Comparison of ENCODE assay signal across 8 cellular contexts in the genomic region with DNA sequence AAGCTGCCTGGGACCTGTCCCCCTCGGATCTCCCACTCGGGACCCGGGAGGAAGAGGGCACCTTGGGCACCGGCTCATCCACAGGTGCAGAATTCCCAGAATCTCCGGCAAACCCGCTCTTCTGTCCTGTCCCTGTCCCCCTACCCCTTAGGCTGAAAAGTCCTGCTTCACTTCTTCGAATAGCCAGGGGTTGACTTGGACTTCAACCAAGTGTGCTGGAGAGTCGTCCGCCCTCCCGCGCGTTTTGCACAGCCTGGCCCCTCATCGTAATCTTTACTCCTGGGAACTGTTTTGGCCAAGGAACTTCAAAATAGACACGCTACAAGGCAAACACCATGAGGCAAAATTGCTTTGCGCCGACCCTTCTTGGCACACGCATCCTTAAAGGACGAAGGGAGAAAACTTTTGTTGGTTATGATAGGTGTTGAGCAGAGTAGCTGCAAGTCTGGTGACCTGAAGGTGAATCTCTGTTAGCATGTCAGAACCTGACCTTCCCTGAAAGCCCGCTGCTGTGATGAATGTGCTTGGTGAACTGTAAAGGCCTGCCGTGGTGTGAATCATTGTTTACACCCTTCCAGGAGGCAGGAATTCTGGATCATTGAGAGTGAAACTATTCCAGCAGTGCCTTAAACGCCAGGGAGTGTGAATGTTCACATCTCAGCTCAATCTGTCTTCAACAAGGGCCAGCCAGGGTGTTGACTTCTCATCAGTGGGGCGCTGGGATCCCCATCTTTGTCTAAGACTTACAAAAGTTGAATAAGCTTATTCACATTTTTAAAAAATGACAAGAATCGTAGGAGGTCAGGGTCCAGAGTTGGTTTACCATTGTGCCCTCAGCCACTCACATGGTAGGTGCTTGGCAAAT. TPM values are rescaled to one million over a fixed set of nuclear protein-coding genes. Genes with fewer than 3 reads are reported as not detected.
DNase-seq lines count a peak whose midpoint lies in the region; ATAC-seq, FAIRE-seq and TF ChIP-seq lines count a peak whose summit lies in the region.

No MANE protein-coding gene starts in this region.

- no TSS peak for BruUV-seq in GM12878 (replicated peaks; lab: Mats Ljungman, UMichigan)

- ATAC-seq in GM12878 (no peak), right lobe of liver (peak; percentile 48 to 73 (median 58)), HG03565 (IDR thresholded peaks at IDR 0.05; ENCODE audit: unreplicated experiment) (no peak), GM18502 (IDR thresholded peaks at IDR 0.05; ENCODE audit: poor library complexity, unreplicated experiment) (no peak)

- no peaks in the 10 kb centered on the region; the same call in 1 of the 2 replicates for H4K20me1 ChIP-seq in Karpas-422 (ENCODE audit: insufficient read depth, low read depth, low read length)
- H4K20me1 ChIP-seq in GM12878 (ENCODE audit: control insufficient read depth, insufficient read depth) = no peaks in the 10 kb centered on the region

- DNase-seq in DMS53 treated with DMSO at 0.1 percent for 48 hours (lab: John Stamatoyannopoulos, UW; ENCODE audit: unreplicated experiment) (peak; percentile 97), Karpas-422 (no peak), GM12878 (ENCODE audit: low read depth, low spot score) (no peak), right lobe of liver (peak in 1 of 3 donors; percentile 50), vagina (ENCODE audit: extremely low spot score in 2 of 2) (no peak), NCI-H1048 (lab: John Stamatoyannopoulos, UW) (no peak)

- TF ChIP-seq POLR2A in GM12878 (IDR thresholded peaks at IDR 0.05; ENCODE audit: low read depth, low read length) = no peak
- peak; percentile 55 for TF ChIP-seq POLR2A in right lobe of liver (IDR thresholded peaks at IDR 0.05)
- TF ChIP-seq POLR2A in vagina (IDR thresholded peaks at IDR 0.05) = no peak

- H3K27me3 ChIP-seq in Karpas-422 (ENCODE audit: low read length) (no peaks in the 10 kb centered on the region), GM12878 (replicated peaks in 1 of 2; ENCODE audit: control insufficient read depth in 2 of 2, insufficient read depth in 2 of 2, low read length in 1 of 2) (peaks cover 0 to 4% of the 10 kb centered on the region in 2 experiments; a peak in 2 of 4 replicates), right lobe of liver (no peaks in the 10 kb centered on the region), vagina (no peaks in the 10 kb centered on the region)

- H3K9ac ChIP-seq in Karpas-422 (ENCODE audit: low read length) = peak overlapping the region; percentile 63
- H3K9ac ChIP-seq in GM12878 (ENCODE audit: control insufficient read depth, insufficient read depth, low read length) = no peak overlapping the region

- POLR2A ChIA-PET in GM12878 (lab: Charles Lee) = no interaction called here

- peak overlapping the region; percentile 80 for H3K4me2 ChIP-seq in Karpas-422 (ENCODE audit: low read depth, low read length, poor library complexity, severe bottlenecking)
- 0 out of 2 replicates have a peak overlapping the region, but pooled peaks have one; percentile 17 for H3K4me2 ChIP-seq in GM12878 (ENCODE audit: control insufficient read depth, insufficient read depth)

- 59% methylated on average over 18 of the region's 23 CpGs for WGBS in GM12878 (ENCODE audit: insufficient coverage, insufficient replicate concordance, low lambda C conversion rate, missing lambda C conversion rate)
- WGBS in right lobe of liver (ENCODE audit: insufficient coverage, low coverage, low lambda C conversion rate, missing lambda C conversion rate) = 21% methylated on average over 15 of the region's 23 CpGs

- peaks cover 40% of the 10 kb centered on the region for H3K79me2 ChIP-seq in Karpas-422 (ENCODE audit: low read length)
- peaks cover 30% of the 10 kb centered on the region for H3K79me2 ChIP-seq in GM12878 (ENCODE audit: control insufficient read depth, insufficient read depth, low read length)

- RAD21 ChIA-PET in GM12878 (lab: Charles Lee; ENCODE audit: unreplicated experiment) = no interaction called here

- H3K4me1 ChIP-seq in Karpas-422 (ENCODE audit: low read length) (peaks cover 48% of the 10 kb centered on the region), GM12878 (ENCODE audit: control insufficient read depth, insufficient read depth, low read length) (no peaks in the 10 kb centered on the region), right lobe of liver (peaks cover 0 to 28% (median 4%) of the 10 kb centered on the region in 4 donors), vagina (peaks cover 3% of the 10 kb centered on the region)

- SMC1A ChIA-PET in GM12878 (lab: Charles Lee; ENCODE audit: uncharacterized antibody, unreplicated experiment) = no interaction called here

- no peaks in the 10 kb centered on the region for H3K9me2 ChIP-seq in Karpas-422 (replicated peaks; ENCODE audit: insufficient read depth, low read length)

- TF ChIP-seq CTCF in GM12878 (IDR thresholded peaks at IDR 0.05 in 2 of 3, conservative IDR thresholded peaks at IDR 0.05 in 1 of 3; ENCODE audit: control insufficient read depth in 2 of 3, extremely low read depth in 1 of 3, insufficient read depth in 1 of 3, low read depth in 3 of 3, low read length in 3 of 3) = no peak
- no peak for TF ChIP-seq CTCF in right lobe of liver (IDR thresholded peaks at IDR 0.05)
- TF ChIP-seq CTCF in vagina (IDR thresholded peaks at IDR 0.05) = no peak

- H3K36me3 ChIP-seq in Karpas-422 (ENCODE audit: insufficient read depth, low read length) = peaks cover 26% of the 10 kb centered on the region
- H3K36me3 ChIP-seq in GM12878 (ENCODE audit: control insufficient read depth in 2 of 2, insufficient read depth in 2 of 2, low read length in 1 of 2) = no peaks in the 10 kb centered on the region
- H3K36me3 ChIP-seq in right lobe of liver = no peaks in the 10 kb centered on the region
- H3K36me3 ChIP-seq in vagina = no peaks in the 10 kb centered on the region

- TF ChIP-seq EP300 in GM12878 (IDR thresholded peaks at IDR 0.05; ENCODE audit: borderline replicate concordance in 1 of 2, control insufficient read depth in 1 of 2, low read depth in 2 of 2, low read length in 2 of 2) = no peak

- H3K9me3 ChIP-seq in Karpas-422 (ENCODE audit: low read length) (peaks cover 11% of the 10 kb centered on the region; the same call in 1 of the 2 replicates), GM12878 (replicated peaks; ENCODE audit: control insufficient read depth, insufficient read depth, low read length) (peaks cover 10% of the 10 kb centered on the region; the same call in 2 of the 3 replicates), right lobe of liver (no peaks in the 10 kb centered on the region), vagina (no peaks in the 10 kb centered on the region)

- TF ChIP-seq RAD21 in GM12878 (IDR thresholded peaks at IDR 0.05; ENCODE audit: insufficient read depth, low read depth, low read length) = no peak

- H2AFZ ChIP-seq in Karpas-422 (ENCODE audit: low read length) (peak overlapping the region; percentile 50; the same call in 1 of the 2 replicates), GM12878 (ENCODE audit: control insufficient read depth, low read depth, low read length) (no peak overlapping the region)

- intact Hi-C loops in GM12878 (cut with micrococcal nuclease; ENCODE audit: unreplicated experiment) (no loop called here), right lobe of liver (cut with DNase I) (no loop called here), vagina (cut with DNase I) (no loop called here)

- in situ Hi-C loops in GM12878 (cut with MboI) = no loop called here

- CTCF ChIA-PET in GM12878 (lab: Yijun Ruan, JAX) = interaction anchor here (0.6 to 1.0 kb wide), 2 partner anchors 248 to 323 kb away, joined by 3 to 4 read pairs; no protein-coding TSS in a partner anchor

- H3K27ac ChIP-seq in Karpas-422 (ENCODE audit: low read length) = peak overlapping the region; percentile 47
- H3K27ac ChIP-seq in GM12878 (ENCODE audit: control insufficient read depth, insufficient read depth) = no peak overlapping the region
- H3K27ac ChIP-seq in right lobe of liver = peak overlapping the region; percentile 71 to 90 (median 87)
- no peak overlapping the region for H3K27ac ChIP-seq in vagina

- H3K4me3 ChIP-seq in Karpas-422 (ENCODE audit: low read length) (peak overlapping the region; percentile 60), GM12878 (peak overlapping the region; percentile 38; the same call in 1 of the 2 replicates), right lobe of liver (peak overlapping the region; percentile 25 to 59 (median 27)), vagina (peak overlapping the region; percentile 49 to 54)

- no peak for FAIRE-seq in GM12878 (lab: Jason Lieb, UNC)

TF ChIP-seq in GM12878, 131 proteins besides CTCF, POLR2A, EP300 and RAD21 (continues in another document):
- TF ChIP-seq RBBP5 (conservative IDR thresholded peaks at IDR 0.05) (no peak), BHLHE40 (IDR thresholded peaks at IDR 0.05; ENCODE audit: borderline replicate concordance in 1 of 2, low read depth in 2 of 2, low read length in 1 of 2) (no peak), RB1 (IDR thresholded peaks at IDR 0.05; ENCODE audit: borderline replicate concordance) (no peak), CEBPB (IDR thresholded peaks at IDR 0.05; ENCODE audit: borderline replicate concordance in 1 of 2, low read depth in 2 of 2, low read length in 2 of 2) (no peak)

RNA-seq across cellular contexts. Expression of a gene that starts 0.6 kb away (rescaled TPM):
- 80.1 and 81.6 TPM in 2 replicates for total RNA-seq in Karpas-422 (2014; rRNA removed; shearing (Covaris generic); ENCODE audit: low replicate concordance)
- 20.1 and 24.4 TPM in 2 replicates for total RNA-seq in GM12878 (2013; cell fraction: nucleolus; rRNA removed)
- 1.9 and 2.2 TPM in 2 replicates for total RNA-seq in GM12878 (2014; rRNA removed)
- total RNA-seq in GM12878 (2014; rRNA removed; fragmentation: Illumina TruSeq; extraction: Trizol) = 3.2 and 4.2 TPM in 2 replicates
- 4.0 and 4.3 TPM in 2 replicates for total RNA-seq in GM12878 (2021)
- 1.8 TPM for polyA plus RNA-seq in GM12878 (2011; ENCODE audit: low read depth)
- polyA plus RNA-seq in GM12878 (2011; rRNA removed) = 0.56 and 0.57 TPM in 2 replicates
- polyA plus RNA-seq in GM12878 (2011; cell fraction: cytosol; rRNA removed) = 0.18 and 0.39 TPM in 2 replicates
- 0.88 and 0.95 TPM in 2 replicates for polyA plus RNA-seq in GM12878 (2011; cell fraction: nucleus; rRNA removed)
- 1.3 and 2.2 TPM in 2 replicates for polyA plus RNA-seq in GM12878 (2012)
- 1.6 and 1.9 TPM in 2 replicates for polyA plus RNA-seq in GM12878 (2014; fragmentation: Illumina TruSeq; extraction: Trizol)
- under 1 TPM; 0.38 to 0.39 TPM for polyA plus RNA-seq in GM12878 (2014; fragmentation: Nextera tagmentation; extraction: Ambion mirVana)
- 1.7 and 1.8 TPM in 2 replicates for polyA plus RNA-seq in GM12878 (2014; rRNA removed)
- under 1 TPM in 1 of 2 experiments, not detected in 1; 0.88 TPM for polyA plus RNA-seq in GM12878 (2016; fragmentation: Nextera tagmentation; extraction: Ambion mirVana)
- polyA minus RNA-seq in GM12878 (2011; rRNA and poly(A)+ RNA removed) = 1.9 and 2.7 TPM in 2 replicates
- 0.52 and 0.53 TPM in 2 replicates for polyA minus RNA-seq in GM12878 (2011; cell fraction: cytosol; rRNA and poly(A)+ RNA removed)
- 4.6 and 5.3 TPM in 2 replicates for polyA minus RNA-seq in GM12878 (2011; cell fraction: nucleus; rRNA and poly(A)+ RNA removed)
- total RNA-seq in right lobe of liver = 10 to 100 TPM; 15.5 to 56.4 (median 27.1) TPM
- 68.0 TPM for total RNA-seq in vagina

Comparison
In these comparisons a context has a peak if more than half of its experiments do, and no peak if none do; other contexts are left out.
1. H3K27ac ChIP-seq: peak in Karpas-422 (single experiment) and right lobe of liver (3 of 3); none in GM12878 (single experiment) and vagina (single experiment).
2. ATAC-seq: peak in right lobe of liver (4 of 4); none in GM12878 (single experiment), HG03565 (single experiment) and GM18502 (single experiment).
3. Peak in every context shown above with its lines, with median percentiles within 50 percentile points of each other: H3K4me3 ChIP-seq.